In genomic region chr11:126355324-126355925, GRCh38 we compare ENCODE assay signal across 1 cellular context.
A peak's percentile ranks its signal among the peaks of the same experiment; 100 is the strongest.
TF ChIP-seq lines count a peak whose summit lies in the region.

TSS of gene ST3GAL4 (plus strand) at chr11:126355686. CDS start at chr11:126406156, 50,470 bp downstream.

TF ChIP-seq in K562, 482 proteins besides CTCF, POLR2A, EP300 and RAD21 (continued from another document and continues in another):
- TF ChIP-seq ELK1 (CRISPR knock-in tag; IDR thresholded peaks at IDR 0.05) (no peak), ESRRB (CRISPR knock-in tag; IDR thresholded peaks at IDR 0.05; ENCODE audit: borderline replicate concordance) (no peak), ZNF121 (CRISPR knock-in tag; conservative IDR thresholded peaks at IDR 0.05) (no peak), ATF6 (CRISPR knock-in tag; IDR thresholded peaks at IDR 0.05) (no peak), CBFA2T3 (IDR thresholded peaks at IDR 0.05) (no peak), HSF4 (CRISPR knock-in tag; IDR thresholded peaks at IDR 0.05; ENCODE audit: borderline replicate concordance) (no peak), HDAC8 (tag; IDR thresholded peaks at IDR 0.05) (no peak), SPI1 (IDR thresholded peaks at IDR 0.05; ENCODE audit: borderline replicate concordance, low read depth, low read length) (no peak), SIN3B (IDR thresholded peaks at IDR 0.05; ENCODE audit: low read depth) (no peak), TEAD4 (IDR thresholded peaks at IDR 0.05; ENCODE audit: low read length) (no peak), TEAD4 (CRISPR knock-in tag; IDR thresholded peaks at IDR 0.05; ENCODE audit: borderline replicate concordance) (no peak), TAF1 (IDR thresholded peaks at IDR 0.05; ENCODE audit: control insufficient read depth, extremely low read depth, insufficient read depth, low read length, severe bottlenecking) (peak; percentile 21), ARID3A (IDR thresholded peaks at IDR 0.05; ENCODE audit: borderline replicate concordance, low read depth, low read length) (no peak), ELF1 (tag; IDR thresholded peaks at IDR 0.05) (no peak), RBM22 (IDR thresholded peaks at IDR 0.05; ENCODE audit: low read depth, low read length, poor library complexity, severe bottlenecking) (no peak), ZZZ3 (IDR thresholded peaks at IDR 0.05) (no peak), HNRNPK (IDR thresholded peaks at IDR 0.05; ENCODE audit: low read depth, low read length, poor library complexity, severe bottlenecking) (no peak), BCOR (IDR thresholded peaks at IDR 0.05) (no peak), MYC (IDR thresholded peaks at IDR 0.05; ENCODE audit: low read depth, low read length) (no peak; the same call in 1 of the 2 replicates), MYC (CRISPR knock-in tag; IDR thresholded peaks at IDR 0.05; ENCODE audit: borderline replicate concordance, low read depth) (no peak), RBM14 (IDR thresholded peaks at IDR 0.05; ENCODE audit: borderline replicate concordance, insufficient read depth, low read depth, low read length) (no peak), ZKSCAN3 (CRISPR knock-in tag; IDR thresholded peaks at IDR 0.05) (no peak), TEAD1 (CRISPR knock-in tag; IDR thresholded peaks at IDR 0.05) (no peak), POLR2AphosphoS5 (IDR thresholded peaks at IDR 0.05; ENCODE audit: control insufficient read depth, insufficient read depth, low read depth, low read length) (peak; percentile 55; the same call in 1 of the 2 replicates), THAP7 (CRISPR knock-in tag; IDR thresholded peaks at IDR 0.05) (no peak), STAT6 (CRISPR knock-in tag; IDR thresholded peaks at IDR 0.05) (no peak), THRA (IDR thresholded peaks at IDR 0.05) (no peak), CC2D1A (IDR thresholded peaks at IDR 0.05) (no peak), DIDO1 (tag; IDR thresholded peaks at IDR 0.05; ENCODE audit: low read depth) (no peak), NFXL1 (CRISPR knock-in tag; IDR thresholded peaks at IDR 0.05) (no peak), CHAMP1 (IDR thresholded peaks at IDR 0.05) (no peak), ZBTB17 (CRISPR knock-in tag; IDR thresholded peaks at IDR 0.05) (no peak), ZNF23 (CRISPR knock-in tag; IDR thresholded peaks at IDR 0.05) (no peak), TCF15 (CRISPR knock-in tag; IDR thresholded peaks at IDR 0.05) (no peak), ZFP1 (CRISPR knock-in tag; IDR thresholded peaks at IDR 0.05) (no peak), ZNF274 (IDR thresholded peaks at IDR 0.05; ENCODE audit: borderline replicate concordance, low read depth, low read length) (no peak), TAL1 (IDR thresholded peaks at IDR 0.05) (no peak), JUN (IDR thresholded peaks at IDR 0.05; ENCODE audit: borderline replicate concordance, low read depth, low read length) (no peak), JUN (CRISPR knock-in tag; IDR thresholded peaks at IDR 0.05; ENCODE audit: borderline replicate concordance) (no peak), USF2 (CRISPR knock-in tag; IDR thresholded peaks at IDR 0.05) (no peak), ARID4B (CRISPR knock-in tag; IDR thresholded peaks at IDR 0.05) (no peak), KAT8 (IDR thresholded peaks at IDR 0.05; ENCODE audit: low read depth) (no peak), TSC22D4 (tag; IDR thresholded peaks at IDR 0.05) (no peak), TBL1XR1 (IDR thresholded peaks at IDR 0.05; ENCODE audit: low read length in 2 of 2) (no peak), TCFL5 (CRISPR knock-in tag; conservative IDR thresholded peaks at IDR 0.05) (no peak), NEUROD1 (IDR thresholded peaks at IDR 0.05; ENCODE audit: borderline replicate concordance, low read depth, low read length, partially characterized antibody) (no peak), OTX1 (CRISPR knock-in tag; IDR thresholded peaks at IDR 0.05) (0 out of 2 replicates have a peak, but pooled peaks have one; percentile 11), RBM25 (IDR thresholded peaks at IDR 0.05; ENCODE audit: low read depth, low read length, severe bottlenecking) (no peak), KDM5B (IDR thresholded peaks at IDR 0.05; ENCODE audit: insufficient replicate concordance, low read depth, low read length) (peak; percentile 60)
